2 cellular contexts compared by ENCODE assay signal in the genomic region with DNA sequence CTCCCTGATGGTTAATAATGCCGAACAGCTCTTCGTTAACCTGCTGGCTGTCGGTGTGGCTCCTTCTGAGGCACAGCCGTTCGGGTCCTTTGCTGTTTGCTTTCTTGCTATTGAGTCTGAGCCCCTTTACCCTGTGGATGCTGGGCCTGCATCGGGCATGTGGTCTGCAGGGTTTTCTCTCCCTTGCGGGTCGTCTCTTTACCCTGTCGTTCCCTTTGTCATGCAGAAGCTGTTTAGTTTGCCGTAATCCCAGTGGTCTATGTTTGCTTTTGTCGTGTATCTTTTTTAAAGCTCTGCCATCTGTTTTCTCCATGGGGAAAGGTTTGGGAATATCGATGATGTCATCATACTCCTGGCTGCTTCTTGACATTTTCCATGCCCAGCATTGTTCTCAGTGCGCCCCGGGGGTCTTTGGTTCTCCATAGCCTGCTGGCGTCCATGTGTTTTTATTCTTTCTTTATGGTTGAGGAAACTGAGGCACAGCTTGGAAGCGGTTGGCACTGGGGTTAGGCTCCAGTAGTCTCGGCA.
TF ChIP-seq lines count a peak whose summit lies in the region.

No MANE protein-coding gene starts in this region.

TF ChIP-seq in GM23338, 12 proteins besides CTCF, POLR2A, EP300 and RAD21 (continued from another document):
- TF ChIP-seq, protein P1, sequence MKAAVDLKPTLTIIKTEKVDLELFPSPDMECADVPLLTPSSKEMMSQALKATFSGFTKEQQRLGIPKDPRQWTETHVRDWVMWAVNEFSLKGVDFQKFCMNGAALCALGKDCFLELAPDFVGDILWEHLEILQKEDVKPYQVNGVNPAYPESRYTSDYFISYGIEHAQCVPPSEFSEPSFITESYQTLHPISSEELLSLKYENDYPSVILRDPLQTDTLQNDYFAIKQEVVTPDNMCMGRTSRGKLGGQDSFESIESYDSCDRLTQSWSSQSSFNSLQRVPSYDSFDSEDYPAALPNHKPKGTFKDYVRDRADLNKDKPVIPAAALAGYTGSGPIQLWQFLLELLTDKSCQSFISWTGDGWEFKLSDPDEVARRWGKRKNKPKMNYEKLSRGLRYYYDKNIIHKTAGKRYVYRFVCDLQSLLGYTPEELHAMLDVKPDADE (IDR thresholded peaks at IDR 0.05): no peak
- TF ChIP-seq, protein P2, sequence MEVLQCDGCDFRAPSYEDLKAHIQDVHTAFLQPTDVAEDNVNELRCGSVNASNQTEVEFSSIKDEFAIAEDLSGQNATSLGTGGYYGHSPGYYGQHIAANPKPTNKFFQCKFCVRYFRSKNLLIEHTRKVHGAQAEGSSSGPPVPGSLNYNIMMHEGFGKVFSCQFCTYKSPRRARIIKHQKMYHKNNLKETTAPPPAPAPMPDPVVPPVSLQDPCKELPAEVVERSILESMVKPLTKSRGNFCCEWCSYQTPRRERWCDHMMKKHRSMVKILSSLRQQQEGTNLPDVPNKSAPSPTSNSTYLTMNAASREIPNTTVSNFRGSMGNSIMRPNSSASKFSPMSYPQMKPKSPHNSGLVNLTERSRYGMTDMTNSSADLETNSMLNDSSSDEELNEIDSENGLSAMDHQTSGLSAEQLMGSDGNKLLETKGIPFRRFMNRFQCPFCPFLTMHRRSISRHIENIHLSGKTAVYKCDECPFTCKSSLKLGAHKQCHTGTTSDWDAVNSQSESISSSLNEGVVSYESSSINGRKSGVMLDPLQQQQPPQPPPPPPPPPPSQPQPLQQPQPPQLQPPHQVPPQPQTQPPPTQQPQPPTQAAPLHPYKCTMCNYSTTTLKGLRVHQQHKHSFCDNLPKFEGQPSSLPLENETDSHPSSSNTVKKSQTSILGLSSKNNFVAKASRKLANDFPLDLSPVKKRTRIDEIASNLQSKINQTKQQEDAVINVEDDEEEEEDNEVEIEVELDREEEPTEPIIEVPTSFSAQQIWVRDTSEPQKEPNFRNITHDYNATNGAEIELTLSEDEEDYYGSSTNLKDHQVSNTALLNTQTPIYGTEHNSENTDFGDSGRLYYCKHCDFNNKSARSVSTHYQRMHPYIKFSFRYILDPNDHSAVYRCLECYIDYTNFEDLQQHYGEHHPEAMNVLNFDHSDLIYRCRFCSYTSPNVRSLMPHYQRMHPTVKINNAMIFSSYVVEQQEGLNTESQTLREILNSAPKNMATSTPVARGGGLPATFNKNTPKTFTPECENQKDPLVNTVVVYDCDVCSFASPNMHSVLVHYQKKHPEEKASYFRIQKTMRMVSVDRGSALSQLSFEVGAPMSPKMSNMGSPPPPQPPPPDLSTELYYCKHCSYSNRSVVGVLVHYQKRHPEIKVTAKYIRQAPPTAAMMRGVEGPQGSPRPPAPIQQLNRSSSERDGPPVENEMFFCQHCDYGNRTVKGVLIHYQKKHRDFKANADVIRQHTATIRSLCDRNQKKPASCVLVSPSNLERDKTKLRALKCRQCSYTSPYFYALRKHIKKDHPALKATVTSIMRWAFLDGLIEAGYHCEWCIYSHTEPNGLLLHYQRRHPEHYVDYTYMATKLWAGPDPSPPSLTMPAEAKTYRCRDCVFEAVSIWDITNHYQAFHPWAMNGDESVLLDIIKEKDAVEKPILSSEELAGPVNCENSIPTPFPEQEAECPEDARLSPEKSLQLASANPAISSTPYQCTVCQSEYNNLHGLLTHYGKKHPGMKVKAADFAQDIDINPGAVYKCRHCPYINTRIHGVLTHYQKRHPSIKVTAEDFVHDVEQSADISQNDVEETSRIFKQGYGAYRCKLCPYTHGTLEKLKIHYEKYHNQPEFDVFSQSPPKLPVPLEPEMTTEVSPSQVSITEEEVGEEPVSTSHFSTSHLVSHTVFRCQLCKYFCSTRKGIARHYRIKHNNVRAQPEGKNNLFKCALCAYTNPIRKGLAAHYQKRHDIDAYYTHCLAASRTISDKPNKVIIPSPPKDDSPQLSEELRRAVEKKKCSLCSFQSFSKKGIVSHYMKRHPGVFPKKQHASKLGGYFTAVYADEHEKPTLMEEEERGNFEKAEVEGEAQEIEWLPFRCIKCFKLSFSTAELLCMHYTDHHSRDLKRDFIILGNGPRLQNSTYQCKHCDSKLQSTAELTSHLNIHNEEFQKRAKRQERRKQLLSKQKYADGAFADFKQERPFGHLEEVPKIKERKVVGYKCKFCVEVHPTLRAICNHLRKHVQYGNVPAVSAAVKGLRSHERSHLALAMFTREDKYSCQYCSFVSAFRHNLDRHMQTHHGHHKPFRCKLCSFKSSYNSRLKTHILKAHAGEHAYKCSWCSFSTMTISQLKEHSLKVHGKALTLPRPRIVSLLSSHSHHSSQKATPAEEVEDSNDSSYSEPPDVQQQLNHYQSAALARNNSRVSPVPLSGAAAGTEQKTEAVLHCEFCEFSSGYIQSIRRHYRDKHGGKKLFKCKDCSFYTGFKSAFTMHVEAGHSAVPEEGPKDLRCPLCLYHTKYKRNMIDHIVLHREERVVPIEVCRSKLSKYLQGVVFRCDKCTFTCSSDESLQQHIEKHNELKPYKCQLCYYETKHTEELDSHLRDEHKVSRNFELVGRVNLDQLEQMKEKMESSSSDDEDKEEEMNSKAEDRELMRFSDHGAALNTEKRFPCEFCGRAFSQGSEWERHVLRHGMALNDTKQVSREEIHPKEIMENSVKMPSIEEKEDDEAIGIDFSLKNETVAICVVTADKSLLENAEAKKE (CRISPR knock-in tag; IDR thresholded peaks at IDR 0.05): no peak
- TF ChIP-seq CREB1 (CRISPR knock-in tag; IDR thresholded peaks at IDR 0.05; ENCODE audit: low read depth) (no peak), EZH2phosphoT487 (IDR thresholded peaks at IDR 0.05; ENCODE audit: unreplicated experiment) (no peak), NANOG (IDR thresholded peaks at IDR 0.05; ENCODE audit: borderline replicate concordance) (no peak), STAT1 (IDR thresholded peaks at IDR 0.05; ENCODE audit: unreplicated experiment) (no peak), ZNF114 (CRISPR knock-in tag; IDR thresholded peaks at IDR 0.05) (no peak), POLR2AphosphoS5 (IDR thresholded peaks at IDR 0.05; ENCODE audit: low read depth) (no peak)
- TF ChIP-seq, protein P3, sequence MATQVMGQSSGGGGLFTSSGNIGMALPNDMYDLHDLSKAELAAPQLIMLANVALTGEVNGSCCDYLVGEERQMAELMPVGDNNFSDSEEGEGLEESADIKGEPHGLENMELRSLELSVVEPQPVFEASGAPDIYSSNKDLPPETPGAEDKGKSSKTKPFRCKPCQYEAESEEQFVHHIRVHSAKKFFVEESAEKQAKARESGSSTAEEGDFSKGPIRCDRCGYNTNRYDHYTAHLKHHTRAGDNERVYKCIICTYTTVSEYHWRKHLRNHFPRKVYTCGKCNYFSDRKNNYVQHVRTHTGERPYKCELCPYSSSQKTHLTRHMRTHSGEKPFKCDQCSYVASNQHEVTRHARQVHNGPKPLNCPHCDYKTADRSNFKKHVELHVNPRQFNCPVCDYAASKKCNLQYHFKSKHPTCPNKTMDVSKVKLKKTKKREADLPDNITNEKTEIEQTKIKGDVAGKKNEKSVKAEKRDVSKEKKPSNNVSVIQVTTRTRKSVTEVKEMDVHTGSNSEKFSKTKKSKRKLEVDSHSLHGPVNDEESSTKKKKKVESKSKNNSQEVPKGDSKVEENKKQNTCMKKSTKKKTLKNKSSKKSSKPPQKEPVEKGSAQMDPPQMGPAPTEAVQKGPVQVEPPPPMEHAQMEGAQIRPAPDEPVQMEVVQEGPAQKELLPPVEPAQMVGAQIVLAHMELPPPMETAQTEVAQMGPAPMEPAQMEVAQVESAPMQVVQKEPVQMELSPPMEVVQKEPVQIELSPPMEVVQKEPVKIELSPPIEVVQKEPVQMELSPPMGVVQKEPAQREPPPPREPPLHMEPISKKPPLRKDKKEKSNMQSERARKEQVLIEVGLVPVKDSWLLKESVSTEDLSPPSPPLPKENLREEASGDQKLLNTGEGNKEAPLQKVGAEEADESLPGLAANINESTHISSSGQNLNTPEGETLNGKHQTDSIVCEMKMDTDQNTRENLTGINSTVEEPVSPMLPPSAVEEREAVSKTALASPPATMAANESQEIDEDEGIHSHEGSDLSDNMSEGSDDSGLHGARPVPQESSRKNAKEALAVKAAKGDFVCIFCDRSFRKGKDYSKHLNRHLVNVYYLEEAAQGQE (IDR thresholded peaks at IDR 0.05; ENCODE audit: unreplicated experiment): no peak
TF ChIP-seq in GM23338: peak in this region for 0.

TF ChIP-seq in WTC11, 78 proteins besides CTCF, POLR2A, EP300 and RAD21:
- TF ChIP-seq, protein P4, sequence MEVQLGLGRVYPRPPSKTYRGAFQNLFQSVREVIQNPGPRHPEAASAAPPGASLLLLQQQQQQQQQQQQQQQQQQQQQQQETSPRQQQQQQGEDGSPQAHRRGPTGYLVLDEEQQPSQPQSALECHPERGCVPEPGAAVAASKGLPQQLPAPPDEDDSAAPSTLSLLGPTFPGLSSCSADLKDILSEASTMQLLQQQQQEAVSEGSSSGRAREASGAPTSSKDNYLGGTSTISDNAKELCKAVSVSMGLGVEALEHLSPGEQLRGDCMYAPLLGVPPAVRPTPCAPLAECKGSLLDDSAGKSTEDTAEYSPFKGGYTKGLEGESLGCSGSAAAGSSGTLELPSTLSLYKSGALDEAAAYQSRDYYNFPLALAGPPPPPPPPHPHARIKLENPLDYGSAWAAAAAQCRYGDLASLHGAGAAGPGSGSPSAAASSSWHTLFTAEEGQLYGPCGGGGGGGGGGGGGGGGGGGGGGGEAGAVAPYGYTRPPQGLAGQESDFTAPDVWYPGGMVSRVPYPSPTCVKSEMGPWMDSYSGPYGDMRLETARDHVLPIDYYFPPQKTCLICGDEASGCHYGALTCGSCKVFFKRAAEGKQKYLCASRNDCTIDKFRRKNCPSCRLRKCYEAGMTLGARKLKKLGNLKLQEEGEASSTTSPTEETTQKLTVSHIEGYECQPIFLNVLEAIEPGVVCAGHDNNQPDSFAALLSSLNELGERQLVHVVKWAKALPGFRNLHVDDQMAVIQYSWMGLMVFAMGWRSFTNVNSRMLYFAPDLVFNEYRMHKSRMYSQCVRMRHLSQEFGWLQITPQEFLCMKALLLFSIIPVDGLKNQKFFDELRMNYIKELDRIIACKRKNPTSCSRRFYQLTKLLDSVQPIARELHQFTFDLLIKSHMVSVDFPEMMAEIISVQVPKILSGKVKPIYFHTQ (CRISPR knock-in tag; IDR thresholded peaks at IDR 0.05): no peak
- TF ChIP-seq ZNF219 (CRISPR knock-in tag; IDR thresholded peaks at IDR 0.05; ENCODE audit: borderline replicate concordance) (no peak), SMAD3 (CRISPR knock-in tag; IDR thresholded peaks at IDR 0.05; ENCODE audit: borderline replicate concordance) (no peak), NR2C2 (CRISPR knock-in tag; IDR thresholded peaks at IDR 0.05) (no peak), ZNF396 (CRISPR knock-in tag; IDR thresholded peaks at IDR 0.05; ENCODE audit: borderline replicate concordance) (no peak)
- TF ChIP-seq, protein P5, sequence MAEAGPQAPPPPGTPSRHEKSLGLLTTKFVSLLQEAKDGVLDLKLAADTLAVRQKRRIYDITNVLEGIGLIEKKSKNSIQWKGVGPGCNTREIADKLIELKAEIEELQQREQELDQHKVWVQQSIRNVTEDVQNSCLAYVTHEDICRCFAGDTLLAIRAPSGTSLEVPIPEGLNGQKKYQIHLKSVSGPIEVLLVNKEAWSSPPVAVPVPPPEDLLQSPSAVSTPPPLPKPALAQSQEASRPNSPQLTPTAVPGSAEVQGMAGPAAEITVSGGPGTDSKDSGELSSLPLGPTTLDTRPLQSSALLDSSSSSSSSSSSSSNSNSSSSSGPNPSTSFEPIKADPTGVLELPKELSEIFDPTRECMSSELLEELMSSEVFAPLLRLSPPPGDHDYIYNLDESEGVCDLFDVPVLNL (CRISPR knock-in tag; IDR thresholded peaks at IDR 0.05; ENCODE audit: borderline replicate concordance, low read depth): no peak
